In genomic region chrX:45760187-45760742, GRCh38 we compare ENCODE assay signal across 13 cellular contexts.
DNase-seq lines count a peak whose midpoint lies in the region; ATAC-seq, FAIRE-seq and TF ChIP-seq lines count a peak whose summit lies in the region.
"Had no signal": no experiment of that assay in that cellular context is flagged by ENCODE, and none has a peak within 500 bp of the region (broad histone marks: within the 10 kb centered on the region; RNA-seq: fewer than 3 reads in every experiment).

No MANE protein-coding gene starts in this region.

- peak overlapping the region; percentile 82 for H3K4me2 ChIP-seq in fibroblast of lung (ENCODE audit: extremely low read depth, insufficient read depth, low read length)

- FAIRE-seq in GM19239 (lab: Jason Lieb, UNC): peak; percentile 23

- H3K79me2 ChIP-seq in ACC112 (ENCODE audit: control insufficient read depth, insufficient read depth, low read length, unreplicated experiment) (peaks cover 91% of the 10 kb centered on the region), fibroblast of lung (ENCODE audit: control insufficient read depth, insufficient read depth, low read length) (peaks cover 98% of the 10 kb centered on the region)

- H2AFZ ChIP-seq in ACC112 (ENCODE audit: low read length, unreplicated experiment) (no peak overlapping the region), fibroblast of lung (ENCODE audit: low read length) (no peak overlapping the region)

- H3K9ac ChIP-seq in fibroblast of lung (ENCODE audit: insufficient read depth, low read length): no peak overlapping the region

- H3K27ac ChIP-seq in ACC112 (ENCODE audit: low read depth, low read length) (peak overlapping the region; percentile 95), fibroblast of lung (ENCODE audit: insufficient read depth, low read length) (peak overlapping the region; percentile 85)
- H3K27ac ChIP-seq: C4-2B, psoas muscle, suprapubic skin had no signal

- POLR2A ChIA-PET in WTC11 (lab: Charles Lee): no interaction called here

- H3K27me3 ChIP-seq in ACC112 (ENCODE audit: insufficient read depth, low read length): no peaks in the 10 kb centered on the region
- H3K27me3 ChIP-seq in fibroblast of lung (ENCODE audit: control insufficient read depth, insufficient read depth, low read length): no peaks in the 10 kb centered on the region
- H3K27me3 ChIP-seq: left lung, suprapubic skin had no signal

- peaks cover 53% of the 10 kb centered on the region for H3K4me1 Mint-ChIP-seq in WTC11

- H3K4me3 ChIP-seq in ACC112 (ENCODE audit: low read depth, low read length): peak overlapping the region; percentile 62
- H3K4me3 ChIP-seq in fibroblast of lung (replicated peaks in 1 of 4; ENCODE audit: control extremely low read depth in 1 of 4, insufficient read depth in 1 of 4, low read depth in 3 of 4, low read length in 4 of 4): peak overlapping the region in 3 of 4 experiments; percentile 4 to 32 (median 19)
- H3K4me3 ChIP-seq: left lung, psoas muscle, suprapubic skin had no signal

- peak overlapping the region; percentile 61 for H3K27ac Mint-ChIP-seq in WTC11

- H3K27me3 Mint-ChIP-seq in WTC11 (ENCODE audit: low read depth): no peaks in the 10 kb centered on the region

- H3K9me3 ChIP-seq in fibroblast of lung (ENCODE audit: control insufficient read depth, insufficient read depth, low read depth, low read length): no peaks in the 10 kb centered on the region
- H3K9me3 ChIP-seq: left lung, psoas muscle, suprapubic skin had no signal

- CTCF ChIA-PET in WTC11 (lab: Charles Lee): no interaction called here

- no peak for TF ChIP-seq CTCF in WTC11 (IDR thresholded peaks at IDR 0.05)
- no peak for TF ChIP-seq CTCF in fibroblast of lung (conservative IDR thresholded peaks at IDR 0.05 in 1 of 2, IDR thresholded peaks at IDR 0.05 in 1 of 2; ENCODE audit: low read depth in 1 of 2, low read length in 2 of 2)

- peaks cover 87% of the 10 kb centered on the region for H3K4me1 ChIP-seq in ACC112 (ENCODE audit: control insufficient read depth, insufficient read depth, low read length, unreplicated experiment)
- H3K4me1 ChIP-seq in fibroblast of lung (ENCODE audit: control insufficient read depth, extremely low read depth, insufficient read depth, low read length): peaks cover 18% of the 10 kb centered on the region
- H3K4me1 ChIP-seq: psoas muscle had no signal

- H3K4me3 Mint-ChIP-seq in WTC11: no peak overlapping the region

- no peaks in the 10 kb centered on the region for H3K9me3 Mint-ChIP-seq in WTC11

- ATAC-seq in WTC11: no peak
- ATAC-seq: left lung, psoas muscle had no signal

- H3K36me3 Mint-ChIP-seq in WTC11: peaks cover 12% of the 10 kb centered on the region; the same call in 1 of the 2 replicates

- DNase-seq in GM19239 (ENCODE audit: insufficient read length, low spot score) (no peak), WTC11 (ENCODE audit: low spot score) (no peak), fibroblast of lung (ENCODE audit: low read depth in 2 of 2) (no peak), putamen (ENCODE audit: low spot score) (no peak), SW480 (ENCODE audit: low spot score) (no peak), UCSD-AML1 (lab: John Stamatoyannopoulos, UW; ENCODE audit: unreplicated experiment) (no peak), 8988T (no peak)
- DNase-seq: left lung, NCI-H510A, psoas muscle had no signal

- H3K36me3 ChIP-seq in ACC112 (ENCODE audit: insufficient read depth, low read length): peaks cover 45% of the 10 kb centered on the region
- no peaks in the 10 kb centered on the region for H3K36me3 ChIP-seq in fibroblast of lung (ENCODE audit: control insufficient read depth, insufficient read depth, low read length)
- H3K36me3 ChIP-seq: suprapubic skin had no signal

- no peaks in the 10 kb centered on the region for H4K20me1 ChIP-seq in fibroblast of lung (ENCODE audit: control insufficient read depth, extremely low read depth, insufficient read depth, low read length)

TF ChIP-seq in WTC11, 78 proteins besides CTCF, POLR2A, EP300 and RAD21:
- TF ChIP-seq MXD4 (CRISPR knock-in tag; IDR thresholded peaks at IDR 0.05; ENCODE audit: borderline replicate concordance) (no peak), NFATC4 (CRISPR knock-in tag; IDR thresholded peaks at IDR 0.05) (no peak), ZNF416 (CRISPR knock-in tag; IDR thresholded peaks at IDR 0.05) (no peak), ZNF396 (CRISPR knock-in tag; IDR thresholded peaks at IDR 0.05; ENCODE audit: borderline replicate concordance) (no peak), NFYB (CRISPR knock-in tag; conservative IDR thresholded peaks at IDR 0.05; ENCODE audit: low read depth) (no peak), TEAD4 (CRISPR knock-in tag; IDR thresholded peaks at IDR 0.05) (no peak), ATF3 (CRISPR knock-in tag; conservative IDR thresholded peaks at IDR 0.05) (no peak), FOXK1 (CRISPR knock-in tag; IDR thresholded peaks at IDR 0.05) (no peak), FOXJ3 (CRISPR knock-in tag; IDR thresholded peaks at IDR 0.05; ENCODE audit: borderline replicate concordance) (no peak), ESRRA (CRISPR knock-in tag; IDR thresholded peaks at IDR 0.05; ENCODE audit: borderline replicate concordance) (no peak), ZNF263 (CRISPR knock-in tag; IDR thresholded peaks at IDR 0.05; ENCODE audit: low read depth) (no peak), HMGA2 (CRISPR knock-in tag; IDR thresholded peaks at IDR 0.05) (no peak)
- TF ChIP-seq, protein P1, sequence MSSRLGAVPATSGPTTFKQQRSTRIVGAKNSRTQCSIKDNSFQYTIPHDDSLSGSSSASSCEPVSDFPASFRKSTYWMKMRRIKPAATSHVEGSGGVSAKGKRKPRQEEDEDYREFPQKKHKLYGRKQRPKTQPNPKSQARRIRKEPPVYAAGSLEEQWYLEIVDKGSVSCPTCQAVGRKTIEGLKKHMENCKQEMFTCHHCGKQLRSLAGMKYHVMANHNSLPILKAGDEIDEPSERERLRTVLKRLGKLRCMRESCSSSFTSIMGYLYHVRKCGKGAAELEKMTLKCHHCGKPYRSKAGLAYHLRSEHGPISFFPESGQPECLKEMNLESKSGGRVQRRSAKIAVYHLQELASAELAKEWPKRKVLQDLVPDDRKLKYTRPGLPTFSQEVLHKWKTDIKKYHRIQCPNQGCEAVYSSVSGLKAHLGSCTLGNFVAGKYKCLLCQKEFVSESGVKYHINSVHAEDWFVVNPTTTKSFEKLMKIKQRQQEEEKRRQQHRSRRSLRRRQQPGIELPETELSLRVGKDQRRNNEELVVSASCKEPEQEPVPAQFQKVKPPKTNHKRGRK (CRISPR knock-in tag; IDR thresholded peaks at IDR 0.05; ENCODE audit: borderline replicate concordance): no peak
- TF ChIP-seq, protein P2, sequence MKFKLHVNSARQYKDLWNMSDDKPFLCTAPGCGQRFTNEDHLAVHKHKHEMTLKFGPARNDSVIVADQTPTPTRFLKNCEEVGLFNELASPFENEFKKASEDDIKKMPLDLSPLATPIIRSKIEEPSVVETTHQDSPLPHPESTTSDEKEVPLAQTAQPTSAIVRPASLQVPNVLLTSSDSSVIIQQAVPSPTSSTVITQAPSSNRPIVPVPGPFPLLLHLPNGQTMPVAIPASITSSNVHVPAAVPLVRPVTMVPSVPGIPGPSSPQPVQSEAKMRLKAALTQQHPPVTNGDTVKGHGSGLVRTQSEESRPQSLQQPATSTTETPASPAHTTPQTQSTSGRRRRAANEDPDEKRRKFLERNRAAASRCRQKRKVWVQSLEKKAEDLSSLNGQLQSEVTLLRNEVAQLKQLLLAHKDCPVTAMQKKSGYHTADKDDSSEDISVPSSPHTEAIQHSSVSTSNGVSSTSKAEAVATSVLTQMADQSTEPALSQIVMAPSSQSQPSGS (CRISPR knock-in tag; IDR thresholded peaks at IDR 0.05; ENCODE audit: borderline replicate concordance, low read depth): no peak
